30 cellular contexts compared by ENCODE assay signal in genomic region chrX:25029288-25029687, GRCh38. TPM values are rescaled to one million over a fixed set of nuclear protein-coding genes. Genes with fewer than 3 reads are reported as not detected.
"Had no signal": no experiment of that assay in that cellular context is flagged by ENCODE, and none has a peak within 500 bp of the region (broad histone marks: within the 10 kb centered on the region; RNA-seq: fewer than 3 reads in every experiment).

No MANE protein-coding gene starts in this region.

- H3K4me3 ChIP-seq: esophagus squamous epithelium, right lobe of liver, upper lobe of left lung, vagina had no signal

- H3K27me3 ChIP-seq: vagina had no signal

- H3K9me3 ChIP-seq: esophagus squamous epithelium, right lobe of liver, upper lobe of left lung, vagina had no signal

- DNase-seq: activated CD4-positive, alpha-beta T cell treated with anti-CD3 and anti-CD28 coated beads for 48 hours; activated CD4-positive, alpha-beta T cell treated with anti-CD3 and anti-CD28 coated beads, Interleukin-2, amount 50 U/mL, for 48 hours; activated CD8-positive, alpha-beta memory T cell treated with anti-CD3 and anti-CD28 coated beads for 24 hours; activated gamma-delta T cell treated with Interleukin-2 at 50 U/mL for 16 hours; activated naive CD4-positive, alpha-beta T cell treated with anti-CD3 and anti-CD28 coated beads, Interleukin-2, amount 50 U/mL, for 16 hours; activated T-cell treated with anti-CD3 and anti-CD28 coated beads, Interleukin-2, amount 50 U/mL, for 1 hour; amygdala; effector CD4-positive, alpha-beta T cell; esophagus squamous epithelium; glutamatergic neuron; islet precursor cell; left cardiac atrium; right lobe of liver; small intestine; stimulated activated CD4-positive, alpha-beta T cell treated with anti-CD3 and anti-CD28 coated beads, Interleukin-4, amount 100 ng/mL, for 24 hours; stimulated activated naive CD8-positive, alpha-beta T cell treated with anti-CD3 and anti-CD28 coated beads, Interleukin-15, amount 100 ng/mL, for 72 hours; substantia nigra; T-helper 17 cell; T1000; upper lobe of left lung; WERI-Rb-1 had no signal

- ATAC-seq: activated CD4-positive, CD25-positive, alpha-beta regulatory T cell treated with anti-CD3 and anti-CD28 coated beads, Interleukin-2, amount 50 U/mL, for 24 hours; left cardiac atrium; natural killer cell treated with Interleukin-12 subunit alpha and Interleukin-12 subunit beta and Interleukin-15 and Interleukin-18, amount 100 ng/mL, for 72 hours; right lobe of liver; stimulated activated effector memory CD8-positive, alpha-beta T cell treated with anti-CD3 and anti-CD28 coated beads, Interleukin-12 subunit alpha, Interleukin-12 subunit beta, amount 100 ng/mL, for 72 hours; stimulated activated naive CD8-positive, alpha-beta T cell treated with anti-CD3 and anti-CD28 coated beads, Interleukin-15, amount 100 ng/mL, for 72 hours; T-helper 17 cell had no signal

- H3K36me3 ChIP-seq: esophagus squamous epithelium, right lobe of liver, upper lobe of left lung, vagina, WERI-Rb-1 had no signal

- H3K4me1 ChIP-seq: esophagus squamous epithelium, right lobe of liver, upper lobe of left lung, vagina had no signal

- H3K27ac ChIP-seq: esophagus squamous epithelium, right lobe of liver, upper lobe of left lung, vagina, WERI-Rb-1 had no signal

RNA-seq across cellular contexts. Expression of gene ARX, which starts 13.5 kb away (rescaled TPM):
- total RNA-seq: activated T-helper 1 cell treated with anti-CD3 and anti-CD28 coated beads, Interleukin-12 subunit alpha, Interleukin-12 subunit beta, Interleukin-2, Interleukin-4 antibody, amounts not matched to agents 30 ng/mL and 10 ng/mL and 1 ng/mL, durations not matched to agents 14 hours and 24 hours and 36 hours; bronchial epithelial cell; dermis blood vessel endothelial cell; esophagus squamous epithelium; left cardiac atrium; liver; natural killer cell treated with Interleukin-12 subunit alpha and Interleukin-12 subunit beta and Interleukin-15 and Interleukin-18, amount 100 ng/mL, for 72 hours; osteoblast; right lobe of liver; T-helper 17 cell; vagina had no signal
- polyA plus RNA-seq: liver had no signal
